ENCODE assay signal across 25 cellular contexts in the genomic region with DNA sequence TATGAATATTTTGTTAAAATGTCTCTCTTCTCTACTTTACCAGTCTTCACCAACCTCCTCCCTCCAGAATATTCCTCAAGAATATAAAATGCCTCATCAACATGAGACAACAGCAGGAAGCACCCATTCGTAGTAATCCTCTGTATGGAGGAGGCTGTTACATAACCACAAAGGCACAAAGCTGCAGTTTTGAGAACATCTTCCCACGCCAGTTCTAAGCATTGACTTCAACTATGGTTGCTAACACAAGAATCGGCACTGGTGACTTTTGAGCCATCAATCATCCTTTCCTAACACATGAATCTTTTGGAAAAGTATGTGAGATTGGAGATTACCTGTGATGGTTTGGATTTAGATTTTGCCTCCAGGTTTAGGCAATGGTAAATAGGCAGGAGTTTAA. TPM values are rescaled to one million over a fixed set of nuclear protein-coding genes. Genes with fewer than 3 reads are reported as not detected.
DNase-seq lines count a peak whose midpoint lies in the region; ATAC-seq and TF ChIP-seq lines count a peak whose summit lies in the region.
"Had no signal": no experiment of that assay in that cellular context is flagged by ENCODE, and none has a peak within 500 bp of the region (broad histone marks: within the 10 kb centered on the region; RNA-seq: fewer than 3 reads in every experiment).

No MANE protein-coding gene starts in this region.

- 90 to 94% methylated on average over 2 to 3 of the region's 3 CpGs for WGBS in endodermal cell (ENCODE audit: insufficient coverage in 1 of 2, insufficient read length in 1 of 2), 2 experiments

- intact Hi-C loops in CD14-positive monocyte (cut with micrococcal nuclease): loop anchor here in 1 of 2 donors (5.0 kb wide), 1 partner anchor 46 kb away; no protein-coding TSS in a partner anchor

- H3K4me3 Mint-ChIP-seq in CD14-positive monocyte (peak overlapping the region in 1 of 2 donors; percentile 69), endodermal cell (no peak overlapping the region)
- H3K4me3 Mint-ChIP-seq: CD4-positive, alpha-beta memory T cell; central memory CD8-positive, alpha-beta T cell; naive thymus-derived CD8-positive, alpha-beta T cell; T-helper 1 cell treated with Interleukin-12 subunit alpha and Interleukin-12 subunit beta and Interleukin-4 antibody, amounts not matched to agents 30 μg/mL and 1 μg/mL, for 36 hours had no signal

- DNase-seq in CD14-positive monocyte (ENCODE audit: low spot score): no peak
- peak; percentile 79 for DNase-seq in MV-4-11 (lab: John Stamatoyannopoulos, UW)
- no peak for DNase-seq in NCI-H2107 treated with DMSO at 0.1 percent for 48 hours (lab: John Stamatoyannopoulos, UW; ENCODE audit: unreplicated experiment)
- no peak for DNase-seq in GM10266 (ENCODE audit: extremely low spot score)
- DNase-seq in endodermal cell: no peak
- DNase-seq: activated T-cell treated with anti-CD3 and anti-CD28 coated beads, Interleukin-2, amount 50 U/mL, for 48 hours; CD4-positive, alpha-beta memory T cell; dermis blood vessel endothelial cell; esophagus squamous epithelium; foreskin melanocyte; heart right ventricle; Kasumi-1; naive thymus-derived CD8-positive, alpha-beta T cell; NCI-H1048; NCI-H2107; NCI-H82; stimulated activated naive CD4-positive, alpha-beta T cell had no signal

- H3K27me3 Mint-ChIP-seq in CD14-positive monocyte (ENCODE audit: low read depth in 3 of 3): peaks cover 0 to 5% (median 0%) of the 10 kb centered on the region in 3 donors
- H3K27me3 Mint-ChIP-seq in endodermal cell (ENCODE audit: insufficient read depth): peaks cover 12% of the 10 kb centered on the region

- H3K9me3 Mint-ChIP-seq in CD14-positive monocyte (peaks cover 13 to 28% (median 20%) of the 10 kb centered on the region in 7 donors), endodermal cell (peaks cover 52% of the 10 kb centered on the region)

- peaks cover 43 to 47% of the 10 kb centered on the region in 2 experiments for H3K4me1 ChIP-seq in neutrophil (ENCODE audit: control insufficient read depth in 1 of 2, insufficient read depth in 1 of 2, low read depth in 1 of 2, low read length in 1 of 2)
- H3K4me1 ChIP-seq in endodermal cell (ENCODE audit: control insufficient read depth, insufficient read depth, low read length): no peaks in the 10 kb centered on the region
- H3K4me1 ChIP-seq: A549 had no signal

- no peak overlapping the region for H3K9ac ChIP-seq in endodermal cell (ENCODE audit: extremely low read depth, low read length, poor library complexity, severe bottlenecking)

- no peaks in the 10 kb centered on the region for H3K36me3 ChIP-seq in neutrophil
- H3K36me3 ChIP-seq in endodermal cell (ENCODE audit: control insufficient read depth, insufficient read depth, low read length): no peaks in the 10 kb centered on the region
- H3K36me3 ChIP-seq: esophagus squamous epithelium, suprapubic skin had no signal

- H3K36me3 Mint-ChIP-seq in CD14-positive monocyte (peaks cover 24 to 36% of the 10 kb centered on the region in 2 donors), endodermal cell (ENCODE audit: low read depth) (peaks cover 6% of the 10 kb centered on the region)

- H3K27ac Mint-ChIP-seq in CD14-positive monocyte (peak overlapping the region; percentile 94 to 99 (median 99)), endodermal cell (no peak overlapping the region)
- H3K27ac Mint-ChIP-seq: CD4-positive, alpha-beta memory T cell; naive thymus-derived CD8-positive, alpha-beta T cell; T-helper 1 cell treated with Interleukin-12 subunit alpha and Interleukin-12 subunit beta and Interleukin-4 antibody, amounts not matched to agents 30 μg/mL and 1 μg/mL, for 36 hours had no signal

- TF ChIP-seq CTCF in CD14-positive monocyte (IDR thresholded peaks at IDR 0.05) (no peak), neutrophil (IDR thresholded peaks at IDR 0.05) (no peak), GM10266 (IDR thresholded peaks at IDR 0.05; ENCODE audit: control insufficient read depth, insufficient read depth, low read depth, missing control alignments) (no peak), endodermal cell (conservative IDR thresholded peaks at IDR 0.05) (no peak)

- H3K4me1 Mint-ChIP-seq in CD14-positive monocyte (peaks cover 78% of the 10 kb centered on the region), endodermal cell (no peaks in the 10 kb centered on the region)
- H3K4me1 Mint-ChIP-seq: CD4-positive, alpha-beta memory T cell; central memory CD8-positive, alpha-beta T cell had no signal

- H3K27ac ChIP-seq in angular gyrus (ENCODE audit: low read depth, low read length): peak overlapping the region; percentile 67
- H3K27ac ChIP-seq in neutrophil: peak overlapping the region; percentile 3
- no peak overlapping the region for H3K27ac ChIP-seq in endodermal cell (ENCODE audit: low read depth, low read length)
- H3K27ac ChIP-seq: A549, suprapubic skin had no signal

- H3K9me3 ChIP-seq in neutrophil (no peaks in the 10 kb centered on the region), endodermal cell (ENCODE audit: control insufficient read depth, low read length) (peaks cover 30% of the 10 kb centered on the region)

- H3K4me3 ChIP-seq in neutrophil (ENCODE audit: low read depth in 1 of 2, low read length in 1 of 2) (no peak overlapping the region), endodermal cell (ENCODE audit: low read length) (no peak overlapping the region)
- H3K4me3 ChIP-seq: A549, esophagus squamous epithelium, heart right ventricle, lung, suprapubic skin had no signal

- no peak for ATAC-seq in HG02885 (IDR thresholded peaks at IDR 0.05; ENCODE audit: poor library complexity, unreplicated experiment)
- ATAC-seq: A549; naive thymus-derived CD8-positive, alpha-beta T cell had no signal

- H3K27me3 ChIP-seq in neutrophil (no peaks in the 10 kb centered on the region), endodermal cell (ENCODE audit: control insufficient read depth, insufficient read depth, low read length, poor library complexity, severe bottlenecking) (no peaks in the 10 kb centered on the region)
- H3K27me3 ChIP-seq: esophagus squamous epithelium, heart right ventricle, suprapubic skin had no signal

RNA-seq across cellular contexts. Expression of a gene that starts 54.9 kb away (rescaled TPM):
- 100 to 1,000 TPM; 162 to 250 TPM for polyA plus RNA-seq in CD14-positive monocyte
- 1 to 10 TPM; 4.8 to 6.3 TPM for total RNA-seq in endodermal cell
- 2.1 TPM for polyA plus RNA-seq in endodermal cell (2013, experiment 1 of 2)
- polyA plus RNA-seq in endodermal cell (2013, experiment 2 of 2): 3.1 TPM
